In the genomic region with DNA sequence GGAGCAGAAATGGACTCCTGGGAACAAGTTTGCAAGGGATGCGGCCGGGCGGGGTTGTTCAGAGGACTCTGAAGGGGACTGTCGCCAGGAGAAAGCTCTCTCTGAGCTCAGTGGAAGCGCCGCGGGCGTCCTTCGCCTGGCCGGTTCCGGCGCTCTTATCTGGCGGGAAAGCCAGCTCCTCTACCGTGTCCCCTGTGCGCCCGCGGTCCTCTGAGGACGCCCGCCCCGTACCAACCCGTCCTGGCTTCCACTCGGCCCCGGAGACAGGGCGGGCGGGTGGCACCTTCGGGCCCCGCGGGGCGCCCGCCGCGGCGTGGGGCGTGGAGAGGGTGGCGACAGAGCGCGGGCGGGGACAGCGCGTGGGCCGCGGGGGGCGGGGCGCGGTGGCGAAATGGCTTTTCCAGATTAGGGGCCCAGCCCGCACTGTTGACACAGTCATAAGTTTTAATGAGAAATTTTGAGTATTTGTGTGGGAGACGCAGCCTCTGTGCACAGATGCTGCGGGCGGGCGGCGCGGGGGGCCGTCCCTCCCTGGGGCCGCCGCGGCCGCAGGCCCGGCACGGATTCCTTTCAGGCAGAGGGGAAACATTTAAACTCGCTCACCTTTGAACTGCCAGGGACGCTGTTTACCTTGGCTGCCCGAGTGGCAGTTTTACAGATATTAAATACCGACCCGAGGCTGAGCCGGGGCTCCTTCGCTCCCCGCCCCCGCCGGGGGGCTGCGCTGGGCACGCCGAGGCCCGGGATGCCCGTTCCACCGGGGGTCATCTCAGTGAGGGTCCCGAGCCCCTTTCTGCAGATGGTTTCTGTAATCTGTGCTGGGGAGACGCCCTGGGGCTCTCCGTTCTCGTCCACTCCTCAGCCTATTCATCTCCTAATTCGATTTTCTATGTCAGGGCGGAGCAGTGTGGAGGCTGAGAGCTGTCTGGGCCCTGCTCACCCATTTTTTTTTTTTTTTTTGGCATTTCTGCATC, we compare ENCODE assay signal across 8 cellular contexts.
DNase-seq lines count a peak whose midpoint lies in the region; ATAC-seq and TF ChIP-seq lines count a peak whose summit lies in the region.

No MANE protein-coding gene starts in this region.

- H3K4me2 ChIP-seq in SU-DHL-6 (ENCODE audit: low read depth, low read length, poor library complexity, severe bottlenecking): no peak overlapping the region

- H3K9me3 ChIP-seq in SU-DHL-6 (ENCODE audit: insufficient read depth, low read length) (no peaks in the 10 kb centered on the region), endodermal cell (ENCODE audit: control insufficient read depth, low read length) (peaks cover 3% of the 10 kb centered on the region), tibial artery (no peaks in the 10 kb centered on the region)

- peaks cover 3% of the 10 kb centered on the region for H3K4me1 Mint-ChIP-seq in endodermal cell
- peaks cover 4 to 10% of the 10 kb centered on the region in 2 donors for H3K4me1 Mint-ChIP-seq in natural killer cell

- H3K27me3 ChIP-seq in SU-DHL-6 (ENCODE audit: low read length) (no peaks in the 10 kb centered on the region), endodermal cell (ENCODE audit: control insufficient read depth, insufficient read depth, low read length, poor library complexity, severe bottlenecking) (peaks cover 45% of the 10 kb centered on the region), tibial artery (no peaks in the 10 kb centered on the region)

- DNase-seq in NCI-H2029 (lab: John Stamatoyannopoulos, UW): peak; percentile 44
- no peak for DNase-seq in NCI-H2029 treated with DMSO at 0.1 percent for 48 hours (lab: John Stamatoyannopoulos, UW)
- peak; percentile 80 for DNase-seq in endodermal cell
- DNase-seq in natural killer cell: no peak
- DNase-seq in tibial artery: peak; percentile 26 to 80

- H3K9ac ChIP-seq in SU-DHL-6 (ENCODE audit: low read length): no peak overlapping the region
- peak overlapping the region; percentile 15 for H3K9ac ChIP-seq in endodermal cell (ENCODE audit: extremely low read depth, low read length, poor library complexity, severe bottlenecking)

- H3K27me3 Mint-ChIP-seq in endodermal cell (ENCODE audit: insufficient read depth) (peaks cover 81% of the 10 kb centered on the region), natural killer cell (ENCODE audit: low read depth in 2 of 2) (peaks cover 41 to 48% of the 10 kb centered on the region in 2 donors)

- peak overlapping the region; percentile 56 for H3K4me3 Mint-ChIP-seq in endodermal cell
- peak overlapping the region; percentile 89 for H3K4me3 Mint-ChIP-seq in natural killer cell

- H4K20me1 ChIP-seq in SU-DHL-6 (ENCODE audit: low read depth, low read length): no peaks in the 10 kb centered on the region

- H3K4me1 ChIP-seq in endodermal cell (ENCODE audit: control insufficient read depth, insufficient read depth, low read length) (no peaks in the 10 kb centered on the region), tibial artery (peaks cover 0 to 19% (median 13%) of the 10 kb centered on the region in 4 donors)

- no peaks in the 10 kb centered on the region for H3F3A ChIP-seq in SU-DHL-6 (ENCODE audit: insufficient read depth)

- intact Hi-C loops in natural killer cell (cut with micrococcal nuclease): no loop called here
- intact Hi-C loops in tibial artery (cut with DNase I; ENCODE audit: low total_unique reads): loop anchor here (5.0 kb wide), 2 partner anchors 64 to 199 kb away; no protein-coding TSS in a partner anchor

- H3K4me3 ChIP-seq in SU-DHL-6 (ENCODE audit: insufficient read depth, low read length, poor library complexity, severe bottlenecking) (no peak overlapping the region), endodermal cell (ENCODE audit: low read length) (peak overlapping the region; percentile 80), tibial artery (peak overlapping the region; percentile 54 to 65)

- 2% methylated on average over 30 to 82 of the region's 82 CpGs for WGBS in endodermal cell (ENCODE audit: insufficient coverage in 1 of 2, insufficient read length in 1 of 2), 2 experiments

- H3K9me3 Mint-ChIP-seq in endodermal cell: no peaks in the 10 kb centered on the region
- H3K9me3 Mint-ChIP-seq in natural killer cell: no peaks in the 10 kb centered on the region

- no peak overlapping the region for H3K27ac ChIP-seq in SU-DHL-6 (ENCODE audit: low read depth, low read length)
- no peak overlapping the region for H3K27ac ChIP-seq in endodermal cell (ENCODE audit: low read depth, low read length)
- peak overlapping the region; percentile 78 to 86 for H3K27ac ChIP-seq in tibial artery

- H3K79me2 ChIP-seq in SU-DHL-6 (ENCODE audit: insufficient read depth, low read length): no peaks in the 10 kb centered on the region

- H2AFZ ChIP-seq in SU-DHL-6 (ENCODE audit: low read depth, low read length, severe bottlenecking): peak overlapping the region; percentile 13

- TF ChIP-seq CTCF in SU-DHL-6 (IDR thresholded peaks at IDR 0.05; ENCODE audit: insufficient read depth, low read length, poor library complexity, severe bottlenecking) (no peak), endodermal cell (conservative IDR thresholded peaks at IDR 0.05) (no peak), natural killer cell (IDR thresholded peaks at IDR 0.05) (no peak), tibial artery (IDR thresholded peaks at IDR 0.05) (no peak)

- no peak overlapping the region for H3K27ac Mint-ChIP-seq in endodermal cell
- no peak overlapping the region for H3K27ac Mint-ChIP-seq in natural killer cell

- H3K36me3 Mint-ChIP-seq in endodermal cell (ENCODE audit: low read depth) (no peaks in the 10 kb centered on the region), natural killer cell (no peaks in the 10 kb centered on the region)

- no peaks in the 10 kb centered on the region for H3K9me2 ChIP-seq in SU-DHL-6 (replicated peaks; ENCODE audit: insufficient read depth, low read length)

- peak; percentile 26 to 81 (median 62) for ATAC-seq in natural killer cell
- ATAC-seq in GM18909 (IDR thresholded peaks at IDR 0.05; ENCODE audit: poor library complexity, unreplicated experiment): no peak
- no peak for ATAC-seq in HG02759 (IDR thresholded peaks at IDR 0.05; ENCODE audit: unreplicated experiment)

- H3K36me3 ChIP-seq in SU-DHL-6 (ENCODE audit: low read length) (no peaks in the 10 kb centered on the region), endodermal cell (ENCODE audit: control insufficient read depth, insufficient read depth, low read length) (no peaks in the 10 kb centered on the region), tibial artery (no peaks in the 10 kb centered on the region)

Comparison
In these comparisons a context has a peak if more than half of its experiments do, and no peak if none do; other contexts are left out.
1. DNase-seq: peak in NCI-H2029 (single experiment), endodermal cell (single experiment) and tibial artery (2 of 2); none in NCI-H2029 treated with DMSO at 0.1 percent for 48 hours (single experiment) and natural killer cell (single experiment).
2. H3K27ac ChIP-seq: peak in tibial artery (2 of 2); none in SU-DHL-6 (single experiment) and endodermal cell (single experiment).
3. ATAC-seq: peak in natural killer cell (3 of 3); none in GM18909 (single experiment) and HG02759 (single experiment).